In genomic region chr3:129490273-129490675, GRCh38 we compare ENCODE assay signal across 8 cellular contexts.
DNase-seq lines count a peak whose midpoint lies in the region; ATAC-seq lines count a peak whose summit lies in the region.

No MANE protein-coding gene starts in this region.

- ATAC-seq in HG03108 (IDR thresholded peaks at IDR 0.05; ENCODE audit: unreplicated experiment), result peak; percentile 61

- DNase-seq in activated gamma-delta T cell treated with Interleukin-2 at 50 U/mL for 16 hours, result peak; percentile 61
- DNase-seq in activated gamma-delta T cell (lab: John Stamatoyannopoulos, UW), result no peak
- DNase-seq in NCI-H2227 treated with DMSO at 0.1 percent for 48 hours (lab: John Stamatoyannopoulos, UW), result peak; percentile 15
- DNase-seq in activated CD4-positive, CD25-positive, alpha-beta regulatory T cell (lab: John Stamatoyannopoulos, UW), result peak in 3 of 4 experiments; percentile 4 to 14 (median 6)
- DNase-seq in kidney tubule cell (ENCODE audit: low spot score), result peak; percentile 96
- DNase-seq in stimulated activated CD4-positive, alpha-beta T cell treated with anti-CD3 and anti-CD28 coated beads, Interleukin-15, amount 100 ng/mL, for 48 hours (ENCODE audit: low read depth in 2 of 2), result peak; percentile 14 to 39

- peak overlapping the region; percentile 88 for H3K27ac ChIP-seq in cingulate gyrus (ENCODE audit: low read depth, low read length)
